Comparison of ENCODE assay signal across 19 cellular contexts in the genomic region with DNA sequence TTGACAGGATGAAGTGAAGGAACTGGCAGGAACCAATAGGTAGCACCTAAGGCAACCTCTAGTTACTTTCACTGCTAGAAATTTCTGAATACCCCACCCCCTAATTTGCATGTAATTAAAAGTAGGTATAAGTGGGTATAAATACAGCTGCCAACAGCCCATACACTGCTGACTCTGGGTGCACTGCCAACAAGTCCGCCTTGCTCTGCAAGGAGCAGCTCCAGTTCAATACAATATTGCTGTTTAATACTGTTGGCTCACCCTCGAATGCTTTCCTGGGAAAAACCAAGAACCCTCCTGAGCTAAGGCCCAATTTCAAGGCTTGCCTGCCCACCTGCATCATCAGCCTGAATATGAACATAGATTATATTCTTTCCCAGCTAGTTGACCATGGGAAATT.
"Had no signal": no experiment of that assay in that cellular context is flagged by ENCODE, and none has a peak within 500 bp of the region (broad histone marks: within the 10 kb centered on the region; RNA-seq: fewer than 3 reads in every experiment).

No MANE protein-coding gene starts in this region.

- H3K27me3 ChIP-seq: dorsolateral prefrontal cortex, heart right ventricle, left lung, ovary, right atrium auricular region had no signal

- H3K27ac ChIP-seq: dorsolateral prefrontal cortex, heart right ventricle, left lung, lower lobe of right lung, ovary, right atrium auricular region had no signal

- DNase-seq: cortex of kidney; dorsolateral prefrontal cortex; effector CD8-positive, alpha-beta T cell; heart right ventricle; hypothalamus; kidney glomerular epithelial cell; left lung; lower lobe of right lung; natural killer cell; nucleus accumbens; ovary; small intestine; stimulated activated CD4-positive, alpha-beta T cell treated with anti-CD3 and anti-CD28 coated beads, Interleukin-2, amount 100 ng/mL, for 48 hours; stimulated activated naive CD4-positive, alpha-beta T cell treated with Interleukin-2 at 50 U/mL for 16 hours; trophoblast cell had no signal

- H3K36me3 ChIP-seq: heart right ventricle, left lung, lower lobe of right lung, ovary, right atrium auricular region had no signal

- H3K9me3 ChIP-seq: heart right ventricle, lower lobe of right lung, ovary, right atrium auricular region had no signal

- H3K4me3 ChIP-seq: dorsolateral prefrontal cortex, heart right ventricle, left lung, lower lobe of right lung, ovary, right atrium auricular region had no signal

- ATAC-seq: heart right ventricle, left lung, lower lobe of right lung, natural killer cell had no signal

- FAIRE-seq: frontal cortex, islet of Langerhans, small intestine, urothelium cell line had no signal

- H3K4me1 ChIP-seq: left lung, lower lobe of right lung, right atrium auricular region had no signal
